ENCODE assay signal across 8 cellular contexts in the genomic region with DNA sequence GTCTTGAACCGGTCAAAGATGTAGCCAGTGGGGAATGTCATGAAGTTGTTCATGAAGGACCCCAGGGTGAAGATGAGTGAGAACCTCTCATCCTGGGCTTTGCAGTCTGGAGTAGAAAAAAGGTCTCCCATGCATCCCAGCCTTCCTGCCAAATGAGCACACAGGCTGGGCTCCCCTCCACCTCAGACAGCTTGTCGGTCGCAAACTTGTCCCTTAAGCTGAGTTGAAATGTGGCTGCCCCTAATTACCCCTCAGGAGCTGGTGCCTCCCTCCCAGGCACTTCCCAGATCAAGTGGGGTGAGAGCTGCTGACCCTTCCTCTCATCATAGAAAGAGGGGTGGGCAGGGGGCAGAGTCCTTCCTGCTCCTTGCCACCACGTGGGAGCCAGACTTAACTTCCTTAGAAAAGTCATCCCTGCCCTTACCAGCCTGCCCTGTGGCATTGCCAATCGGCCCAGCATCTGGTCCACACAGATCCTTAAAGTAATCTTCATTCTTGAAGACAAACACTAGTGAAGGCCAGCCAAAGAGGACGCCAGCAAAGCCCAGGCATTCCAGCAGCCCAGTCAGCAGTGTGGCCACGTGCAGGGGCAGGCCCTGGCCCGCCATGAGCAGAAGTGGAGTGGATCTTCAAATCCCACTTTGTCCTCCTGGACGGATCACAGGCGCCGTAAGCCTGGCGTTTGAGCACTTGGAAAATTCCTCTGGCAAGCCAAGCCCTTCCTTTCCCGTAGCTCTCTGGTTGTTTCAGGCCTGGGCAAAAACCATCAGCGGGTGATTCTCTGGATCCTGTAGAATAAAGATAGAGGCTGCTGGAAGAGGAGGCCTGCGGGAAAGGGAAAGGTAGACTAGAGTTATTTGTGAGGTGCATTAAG. TPM values are rescaled to one million over a fixed set of nuclear protein-coding genes. Genes with fewer than 3 reads are reported as not detected.
DNase-seq lines count a peak whose midpoint lies in the region; TF ChIP-seq lines count a peak whose summit lies in the region.

No MANE protein-coding gene starts in this region.

- no peaks in the 10 kb centered on the region for H3K9me3 ChIP-seq in neuronal stem cell (replicated peaks in 1 of 2; ENCODE audit: control insufficient read depth in 2 of 2, insufficient read depth in 1 of 2, low read depth in 1 of 2, low read length in 2 of 2)

- peak overlapping the region in 1 of 2 donors; percentile 55 for H3K4me3 ChIP-seq in neuronal stem cell (ENCODE audit: low read length in 2 of 2)

- no peak overlapping the region for H2BK5ac ChIP-seq in neuronal stem cell (ENCODE audit: low read length)

- DNase-seq in GM03348 (ENCODE audit: low spot score) (peak; percentile 69), fibroblast of gingiva (ENCODE audit: low read depth) (peak; percentile 76), neuronal stem cell (ENCODE audit: low spot score) (no peak), KG1 (lab: John Stamatoyannopoulos, UW) (no peak), HEK293T (ENCODE audit: extremely low spot score) (no peak), NK-92 (lab: John Stamatoyannopoulos, UW; ENCODE audit: unreplicated experiment) (no peak), DMS114 treated with DMSO at 0.1 percent for 48 hours (lab: John Stamatoyannopoulos, UW; ENCODE audit: unreplicated experiment) (no peak)
- peak; percentile 27 to 35 for DNase-seq in activated CD4-positive, alpha-beta T cell treated with anti-CD3 and anti-CD28 coated beads, Interleukin-2, amount 50 U/mL, for 48 hours

- H3K36me3 ChIP-seq in neuronal stem cell (replicated peaks in 1 of 2; ENCODE audit: control insufficient read depth in 2 of 2, insufficient read depth in 2 of 2, low read length in 2 of 2), result peaks cover 2 to 31% of the 10 kb centered on the region in 2 donors

- H3K27ac ChIP-seq in neuronal stem cell (replicated peaks; ENCODE audit: low read length), result no peak overlapping the region

- H2AFZ ChIP-seq in neuronal stem cell (ENCODE audit: low read length), result no peak overlapping the region

- no peak overlapping the region for H3K23ac ChIP-seq in neuronal stem cell (ENCODE audit: low read depth, low read length, poor library complexity)

- no peak overlapping the region for H4K91ac ChIP-seq in neuronal stem cell (ENCODE audit: low read depth, low read length, poor library complexity)

- H2BK120ac ChIP-seq in neuronal stem cell (ENCODE audit: low read depth, low read length), result no peak overlapping the region

- POLR2A ChIA-PET in HEK293T (lab: Yijun Ruan, JAX), result no interaction called here

- H3K4me1 ChIP-seq in neuronal stem cell (ENCODE audit: control insufficient read depth in 2 of 2, insufficient read depth in 1 of 2, low read depth in 1 of 2, low read length in 2 of 2), result peaks cover 9 to 10% of the 10 kb centered on the region in 2 donors

- H3K4me2 ChIP-seq in neuronal stem cell (ENCODE audit: insufficient read depth, low read length, poor library complexity, severe bottlenecking), result no peak overlapping the region

- H3K4ac ChIP-seq in neuronal stem cell (ENCODE audit: low read length), result no peak overlapping the region

- H4K8ac ChIP-seq in neuronal stem cell (ENCODE audit: low read depth, low read length), result no peak overlapping the region

- no peak overlapping the region for H2BK15ac ChIP-seq in neuronal stem cell (ENCODE audit: low read length)

- H2AK5ac ChIP-seq in neuronal stem cell (ENCODE audit: low read depth, low read length), result peak overlapping the region; percentile 26

- no CpG with 5 or more reads among the region's 15 CpGs for WGBS in neuronal stem cell (ENCODE audit: extremely low coverage in 2 of 2, insufficient read length in 2 of 2, insufficient replicate concordance in 1 of 2), 2 donors

- H3K79me1 ChIP-seq in neuronal stem cell (ENCODE audit: low read depth, low read length), result no peaks in the 10 kb centered on the region

- H3K18ac ChIP-seq in neuronal stem cell (ENCODE audit: low read length), result no peak overlapping the region

- H3K9ac ChIP-seq in neuronal stem cell (ENCODE audit: low read depth, low read length, poor library complexity), result peak overlapping the region; percentile 14

- CTCF ChIA-PET in HEK293T (lab: Yijun Ruan, JAX), result no interaction called here

- no peak overlapping the region for H3K14ac ChIP-seq in neuronal stem cell (ENCODE audit: low read length)

- H2BK12ac ChIP-seq in neuronal stem cell (ENCODE audit: low read length), result no peak overlapping the region

- peaks cover 0 to 4% (median 0%) of the 10 kb centered on the region in 3 experiments for H3K27me3 ChIP-seq in neuronal stem cell (ENCODE audit: control insufficient read depth in 3 of 3, insufficient read depth in 3 of 3, low read depth in 1 of 3, low read length in 3 of 3)

TF ChIP-seq in HEK293T, 16 proteins besides CTCF, POLR2A, EP300 and RAD21:
- TF ChIP-seq LEF1 (IDR thresholded peaks at IDR 0.05; ENCODE audit: borderline replicate concordance) (no peak), L3MBTL2 (conservative IDR thresholded peaks at IDR 0.05) (no peak), FOXA1 (IDR thresholded peaks at IDR 0.05) (no peak), FOXK2 (IDR thresholded peaks at IDR 0.05) (no peak), BHLHE40 (IDR thresholded peaks at IDR 0.05; ENCODE audit: borderline replicate concordance) (no peak)

RNA-seq across cellular contexts. Expression of gene SLC43A3, which starts 1.1 kb away (rescaled TPM):
- polyA plus RNA-seq in neuronal stem cell (2013, experiment 1 of 2), result 9.6 TPM
- polyA plus RNA-seq in neuronal stem cell (2013, experiment 2 of 2), result 9.1 TPM

RNA-seq across cellular contexts. Expression of gene RTN4RL2, which starts 34.5 kb away (rescaled TPM):
- 6.6 TPM for polyA plus RNA-seq in neuronal stem cell (2013, experiment 1 of 2)
- polyA plus RNA-seq in neuronal stem cell (2013, experiment 2 of 2), result 6.8 TPM

RNA-seq across cellular contexts. Expression of gene PRG2, which starts 35.4 kb away (rescaled TPM):
- polyA plus RNA-seq in neuronal stem cell (2013, experiment 1 of 2), result 0.24 TPM
- 0.22 TPM for polyA plus RNA-seq in neuronal stem cell (2013, experiment 2 of 2)

RNA-seq across cellular contexts. Expression of gene PRG3, which starts 44.9 kb away (rescaled TPM):
- not detected for polyA plus RNA-seq in neuronal stem cell (2013, experiment 1 of 2)
- polyA plus RNA-seq in neuronal stem cell (2013, experiment 2 of 2), result not detected

Comparison
In these comparisons a context has a peak if more than half of its experiments do, and no peak if none do; other contexts are left out.
1. DNase-seq: peak in GM03348 (single experiment), activated CD4-positive, alpha-beta T cell treated with anti-CD3 and anti-CD28 coated beads, Interleukin-2, amount 50 U/mL, for 48 hours (2 of 2) and fibroblast of gingiva (single experiment); none in neuronal stem cell (single experiment), KG1 (single experiment), HEK293T (single experiment), NK-92 (single experiment) and DMS114 treated with DMSO at 0.1 percent for 48 hours (single experiment).